ENCODE assay signal across 8 cellular contexts in the genomic region with DNA sequence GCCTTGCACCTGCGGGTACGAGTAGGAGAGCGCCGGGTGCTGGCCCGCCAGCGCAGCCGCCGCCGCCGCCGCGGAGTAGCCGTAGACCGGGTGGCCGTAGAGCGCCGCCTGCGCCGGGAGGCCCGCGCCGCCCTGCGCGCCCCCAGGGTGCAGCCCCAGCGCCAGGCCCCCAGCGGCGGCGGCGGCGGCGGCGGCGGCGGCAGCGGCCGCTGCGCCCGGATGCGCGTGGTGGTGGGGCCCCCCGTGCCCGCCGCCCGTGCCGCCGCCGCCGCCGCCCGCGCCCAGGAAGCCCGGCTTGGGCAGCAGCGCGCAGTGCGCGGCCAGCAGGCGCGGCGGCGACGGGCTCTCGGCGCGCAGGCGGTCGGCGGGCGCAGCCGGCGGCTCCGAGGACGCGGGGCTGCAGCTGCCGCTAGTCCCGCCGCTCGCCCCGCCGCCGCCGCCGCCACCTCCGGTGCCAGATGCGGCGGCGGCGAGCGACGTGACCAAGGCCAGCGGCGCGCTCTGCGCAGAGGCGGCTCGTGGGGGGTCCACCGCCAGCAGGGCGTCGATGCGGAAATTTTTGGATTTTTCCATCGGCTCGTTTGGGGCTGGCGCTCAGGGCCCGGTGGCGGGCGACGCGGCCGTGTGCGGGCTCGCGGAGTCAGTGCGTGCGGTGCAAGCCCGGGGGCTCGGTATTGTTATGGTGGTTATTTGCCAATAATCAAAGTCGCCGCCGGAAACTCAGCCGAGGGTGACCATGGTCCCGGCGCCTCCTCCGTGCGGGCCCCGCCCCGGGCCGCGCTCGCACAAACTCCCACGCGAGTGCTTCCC. TPM values are rescaled to one million over a fixed set of nuclear protein-coding genes. Genes with fewer than 3 reads are reported as not detected.
DNase-seq lines count a peak whose midpoint lies in the region; ATAC-seq and TF ChIP-seq lines count a peak whose summit lies in the region.

No MANE protein-coding gene starts in this region.

- H3K4me1 Mint-ChIP-seq in T-helper 1 cell treated with Interleukin-12 subunit alpha and Interleukin-12 subunit beta and Interleukin-4 antibody, amounts not matched to agents 30 μg/mL and 1 μg/mL, for 36 hours (ENCODE audit: low read depth) = peaks cover 6% of the 10 kb centered on the region

- peaks cover 22% of the 10 kb centered on the region for H3K27me3 ChIP-seq in SJCRH30
- peaks cover 98% of the 10 kb centered on the region for H3K27me3 ChIP-seq in iPS-20b (ENCODE audit: insufficient read depth, low read length)
- peaks cover 0 to 91% of the 10 kb centered on the region in 2 donors for H3K27me3 ChIP-seq in tibial nerve

- no peak for DNase-seq in T-helper 1 cell
- peak in 1 of 2 experiments; percentile 36 for DNase-seq in SJCRH30
- DNase-seq in tibial nerve (ENCODE audit: low spot score in 2 of 2) = no peak
- no peak for DNase-seq in UCSD-AML1 (lab: John Stamatoyannopoulos, UW; ENCODE audit: unreplicated experiment)
- DNase-seq in GM10248 (ENCODE audit: extremely low spot score) = no peak

- TF ChIP-seq POLR2A in tibial nerve (IDR thresholded peaks at IDR 0.05) = no peak

- TF ChIP-seq CTCF in tibial nerve (IDR thresholded peaks at IDR 0.05) (no peak), GM10248 (IDR thresholded peaks at IDR 0.05; ENCODE audit: control extremely low read depth, extremely low read depth, low read depth, missing control alignments) (no peak)

- no peaks in the 10 kb centered on the region for H3K36me3 ChIP-seq in SJCRH30
- H3K36me3 ChIP-seq in iPS-20b (ENCODE audit: insufficient read depth, low read depth, low read length) = no peaks in the 10 kb centered on the region
- no peaks in the 10 kb centered on the region for H3K36me3 ChIP-seq in tibial nerve

- TF ChIP-seq EP300 in tibial nerve (IDR thresholded peaks at IDR 0.05) = no peak

- POLR2A ChIA-PET in GM10248 (lab: Yijun Ruan, JAX) = no interaction called here

- CTCF ChIA-PET in GM10248 (lab: Yijun Ruan, JAX) = no interaction called here

- H3K4me1 ChIP-seq in SJCRH30 = peaks cover 3% of the 10 kb centered on the region
- H3K4me1 ChIP-seq in iPS-20b (ENCODE audit: insufficient read depth, low read length) = peaks cover 12% of the 10 kb centered on the region
- peaks cover 0 to 41% (median 4%) of the 10 kb centered on the region in 4 donors for H3K4me1 ChIP-seq in tibial nerve

- no peak overlapping the region for H3K9ac ChIP-seq in iPS-20b (ENCODE audit: low read depth, low read length)

- ATAC-seq in HG02759 (IDR thresholded peaks at IDR 0.05; ENCODE audit: unreplicated experiment) = peak; percentile 35

- no peak overlapping the region for H3K27ac Mint-ChIP-seq in T-helper 1 cell treated with Interleukin-12 subunit alpha and Interleukin-12 subunit beta and Interleukin-4 antibody, amounts not matched to agents 30 μg/mL and 1 μg/mL, for 36 hours

- peak overlapping the region; percentile 31 for H3K4me3 Mint-ChIP-seq in T-helper 1 cell treated with Interleukin-12 subunit alpha and Interleukin-12 subunit beta and Interleukin-4 antibody, amounts not matched to agents 30 μg/mL and 1 μg/mL, for 36 hours

- H3K9me3 ChIP-seq in SJCRH30 (replicated peaks) = no peaks in the 10 kb centered on the region
- H3K9me3 ChIP-seq in iPS-20b (ENCODE audit: insufficient read depth, low read depth, low read length) = peaks cover 4% of the 10 kb centered on the region; the same call in 1 of the 2 replicates
- no peaks in the 10 kb centered on the region for H3K9me3 ChIP-seq in tibial nerve

- H3K27me3 Mint-ChIP-seq in T-helper 1 cell treated with Interleukin-12 subunit alpha and Interleukin-12 subunit beta and Interleukin-4 antibody, amounts not matched to agents 30 μg/mL and 1 μg/mL, for 36 hours (ENCODE audit: low read depth) = peaks cover 79% of the 10 kb centered on the region

- 2 to 3% methylated on average over 31 to 71 of the region's 130 CpGs for WGBS in tibial nerve, 2 donors

- H3K9me3 Mint-ChIP-seq in T-helper 1 cell treated with Interleukin-12 subunit alpha and Interleukin-12 subunit beta and Interleukin-4 antibody, amounts not matched to agents 30 μg/mL and 1 μg/mL, for 36 hours = no peaks in the 10 kb centered on the region

- H3K4me3 ChIP-seq in SJCRH30 = peak overlapping the region; percentile 95
- H3K4me3 ChIP-seq in iPS-20b (ENCODE audit: low read length) = peak overlapping the region; percentile 59; the same call in 1 of the 2 replicates
- H3K4me3 ChIP-seq in tibial nerve = peak overlapping the region in 3 of 4 donors; percentile 6 to 42 (median 40)

- H3K27ac ChIP-seq in SJCRH30 (peak overlapping the region; percentile 8; the same call in 1 of the 2 replicates), iPS-20b (ENCODE audit: low read length) (no peak overlapping the region), tibial nerve (peak overlapping the region in 1 of 4 donors; percentile 59)

- no peaks in the 10 kb centered on the region for H3K36me3 Mint-ChIP-seq in T-helper 1 cell treated with Interleukin-12 subunit alpha and Interleukin-12 subunit beta and Interleukin-4 antibody, amounts not matched to agents 30 μg/mL and 1 μg/mL, for 36 hours (ENCODE audit: low read depth)

RNA-seq across cellular contexts. Expression of gene MNX1, which starts 0.5 kb away (rescaled TPM):
- total RNA-seq in SJCRH30 (2014; rRNA removed; shearing (Covaris generic)) = 3.7 and 4.4 TPM in 2 replicates
- total RNA-seq in tibial nerve = not detected

Comparison
In these comparisons a context has a peak if more than half of its experiments do, and no peak if none do; other contexts are left out.
1. H3K4me3 ChIP-seq: peak in every context shown above with its lines; median percentile 95 in SJCRH30; 59 in iPS-20b; 40 in tibial nerve.